In the genomic region with DNA sequence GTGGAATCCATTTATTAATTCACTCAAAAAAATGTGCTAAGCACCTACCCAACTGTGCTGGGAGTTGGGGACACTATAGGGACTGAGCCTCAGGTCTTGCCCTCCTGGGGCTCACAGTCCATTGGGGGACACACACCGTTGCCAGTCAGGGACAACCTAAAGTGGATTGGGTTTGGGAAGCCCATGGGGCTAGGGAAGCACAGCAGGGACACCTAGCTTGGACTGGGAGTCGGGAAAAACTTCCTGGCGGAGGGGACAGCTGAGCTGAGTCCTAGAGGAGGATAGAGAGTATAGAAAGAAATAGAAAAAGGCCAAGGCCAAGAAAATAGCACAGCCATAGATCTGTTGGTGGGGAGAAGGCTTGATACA, we compare ENCODE assay signal across 15 cellular contexts. TPM values are rescaled to one million over a fixed set of nuclear protein-coding genes. Genes with fewer than 3 reads are reported as not detected.
DNase-seq lines count a peak whose midpoint lies in the region; ATAC-seq and TF ChIP-seq lines count a peak whose summit lies in the region.
"Had no signal": no experiment of that assay in that cellular context is flagged by ENCODE, and none has a peak within 500 bp of the region (broad histone marks: within the 10 kb centered on the region; RNA-seq: fewer than 3 reads in every experiment).

No MANE protein-coding gene starts in this region.

- H3K4me1 Mint-ChIP-seq in activated naive CD8-positive, alpha-beta T cell treated with anti-CD3 and anti-CD28 coated beads, Interleukin-2, amount 10 ng/mL, durations not matched to agents 7 days and 5 days: peaks cover 27% of the 10 kb centered on the region
- H3K4me1 Mint-ChIP-seq in activated naive CD8-positive, alpha-beta T cell treated with anti-CD3 and anti-CD28 coated beads for 36 hours: peaks cover 31% of the 10 kb centered on the region
- H3K4me1 Mint-ChIP-seq in T-helper 2 cell treated with Interferon-gamma antibody and Interleukin-4, amounts not matched to agents 5 μg/mL and 100 μg/mL, for 36 hours (ENCODE audit: low read depth): peaks cover 26% of the 10 kb centered on the region
- H3K4me1 Mint-ChIP-seq in stimulated activated effector memory CD8-positive, alpha-beta T cell treated with anti-CD3 and anti-CD28 coated beads, Interleukin-12 subunit alpha, Interleukin-12 subunit beta, amount 100 ng/mL, for 72 hours: peaks cover 74% of the 10 kb centered on the region

- H3K27ac Mint-ChIP-seq in activated naive CD8-positive, alpha-beta T cell treated with anti-CD3 and anti-CD28 coated beads, Interleukin-2, amount 10 ng/mL, durations not matched to agents 7 days and 5 days: no peak overlapping the region
- no peak overlapping the region for H3K27ac Mint-ChIP-seq in activated naive CD8-positive, alpha-beta T cell treated with anti-CD3 and anti-CD28 coated beads for 36 hours
- no peak overlapping the region for H3K27ac Mint-ChIP-seq in T-helper 2 cell treated with Interferon-gamma antibody and Interleukin-4, amounts not matched to agents 5 μg/mL and 100 μg/mL, for 36 hours
- peak overlapping the region; percentile 99 for H3K27ac Mint-ChIP-seq in stimulated activated effector memory CD8-positive, alpha-beta T cell treated with anti-CD3 and anti-CD28 coated beads, Interleukin-12 subunit alpha, Interleukin-12 subunit beta, amount 100 ng/mL, for 72 hours

- POLR2A ChIA-PET in activated naive CD8-positive, alpha-beta T cell treated with anti-CD3 and anti-CD28 coated beads, Interleukin-2, amount 10 ng/mL, durations not matched to agents 7 days and 5 days (lab: Charles Lee): interaction anchor here (0.6 to 3.4 kb wide), 4 partner anchors 8 to 150 kb away, joined by 3 to 95 read pairs (median 32); a partner anchor contains a TSS

- H3K9me3 Mint-ChIP-seq in activated naive CD8-positive, alpha-beta T cell treated with anti-CD3 and anti-CD28 coated beads, Interleukin-2, amount 10 ng/mL, durations not matched to agents 7 days and 5 days: no peaks in the 10 kb centered on the region
- no peaks in the 10 kb centered on the region for H3K9me3 Mint-ChIP-seq in activated naive CD8-positive, alpha-beta T cell treated with anti-CD3 and anti-CD28 coated beads for 36 hours
- H3K9me3 Mint-ChIP-seq in T-helper 2 cell treated with Interferon-gamma antibody and Interleukin-4, amounts not matched to agents 5 μg/mL and 100 μg/mL, for 36 hours: no peaks in the 10 kb centered on the region
- H3K9me3 Mint-ChIP-seq in stimulated activated effector memory CD8-positive, alpha-beta T cell treated with anti-CD3 and anti-CD28 coated beads, Interleukin-12 subunit alpha, Interleukin-12 subunit beta, amount 100 ng/mL, for 72 hours: no peaks in the 10 kb centered on the region
- H3K9me3 Mint-ChIP-seq: activated B cell treated with CpG ODN at 0.5 μM for 24 hours had no signal

- no peaks in the 10 kb centered on the region for H3K36me3 Mint-ChIP-seq in activated naive CD8-positive, alpha-beta T cell treated with anti-CD3 and anti-CD28 coated beads, Interleukin-2, amount 10 ng/mL, durations not matched to agents 7 days and 5 days
- H3K36me3 Mint-ChIP-seq in activated naive CD8-positive, alpha-beta T cell treated with anti-CD3 and anti-CD28 coated beads for 36 hours: peaks cover 12% of the 10 kb centered on the region
- H3K36me3 Mint-ChIP-seq in T-helper 2 cell treated with Interferon-gamma antibody and Interleukin-4, amounts not matched to agents 5 μg/mL and 100 μg/mL, for 36 hours (ENCODE audit: low read depth): no peaks in the 10 kb centered on the region
- peaks cover 56% of the 10 kb centered on the region for H3K36me3 Mint-ChIP-seq in stimulated activated effector memory CD8-positive, alpha-beta T cell treated with anti-CD3 and anti-CD28 coated beads, Interleukin-12 subunit alpha, Interleukin-12 subunit beta, amount 100 ng/mL, for 72 hours

- no peak for TF ChIP-seq CTCF in fibroblast of pulmonary artery (IDR thresholded peaks at IDR 0.05; ENCODE audit: low read length, missing control alignments)

- DNase-seq in activated naive CD8-positive, alpha-beta T cell treated with anti-CD3 and anti-CD28 coated beads, Interleukin-2, amount 10 ng/mL, durations not matched to agents 7 days and 5 days: no peak
- no peak for DNase-seq in activated naive CD8-positive, alpha-beta T cell treated with anti-CD3 and anti-CD28 coated beads for 36 hours
- DNase-seq in T-helper 2 cell treated with Interferon-gamma antibody and Interleukin-4, amounts not matched to agents 5 μg/mL and 100 μg/mL, for 36 hours (ENCODE audit: low spot score): no peak
- DNase-seq in fibroblast of pulmonary artery (ENCODE audit: low read depth) (peak; percentile 59), NAMALWA (ENCODE audit: low spot score) (no peak), DMS 273 treated with DMSO at 0.1 percent for 48 hours (lab: John Stamatoyannopoulos, UW) (no peak)
- DNase-seq in stimulated activated effector memory CD8-positive, alpha-beta T cell treated with anti-CD3 and anti-CD28 coated beads, Interleukin-12 subunit alpha, Interleukin-12 subunit beta, amount 100 ng/mL, for 72 hours (ENCODE audit: low spot score in 2 of 2): no peak
- DNase-seq: activated B cell treated with CpG ODN at 0.5 μM for 24 hours, colonic mucosa, left ventricle myocardium superior, NCI-H1417 treated with DMSO at 0.1 percent for 48 hours, NCI-H345 had no signal

- no peak for ATAC-seq in activated naive CD8-positive, alpha-beta T cell treated with anti-CD3 and anti-CD28 coated beads, Interleukin-2, amount 10 ng/mL, durations not matched to agents 7 days and 5 days (ENCODE audit: low read depth)
- ATAC-seq in stimulated activated effector memory CD8-positive, alpha-beta T cell treated with anti-CD3 and anti-CD28 coated beads, Interleukin-12 subunit alpha, Interleukin-12 subunit beta, amount 100 ng/mL, for 72 hours: no peak
- no peak for ATAC-seq in GM21390 (IDR thresholded peaks at IDR 0.05; ENCODE audit: unreplicated experiment)
- ATAC-seq: GM12878, left ventricle myocardium superior had no signal

- H3K27me3 Mint-ChIP-seq in activated naive CD8-positive, alpha-beta T cell treated with anti-CD3 and anti-CD28 coated beads, Interleukin-2, amount 10 ng/mL, durations not matched to agents 7 days and 5 days: peaks cover 44% of the 10 kb centered on the region
- peaks cover 9% of the 10 kb centered on the region for H3K27me3 Mint-ChIP-seq in activated naive CD8-positive, alpha-beta T cell treated with anti-CD3 and anti-CD28 coated beads for 36 hours
- peaks cover 52% of the 10 kb centered on the region for H3K27me3 Mint-ChIP-seq in T-helper 2 cell treated with Interferon-gamma antibody and Interleukin-4, amounts not matched to agents 5 μg/mL and 100 μg/mL, for 36 hours (ENCODE audit: low read depth)

- H3K4me3 Mint-ChIP-seq in activated naive CD8-positive, alpha-beta T cell treated with anti-CD3 and anti-CD28 coated beads, Interleukin-2, amount 10 ng/mL, durations not matched to agents 7 days and 5 days: peak overlapping the region; percentile 18
- H3K4me3 Mint-ChIP-seq in activated naive CD8-positive, alpha-beta T cell treated with anti-CD3 and anti-CD28 coated beads for 36 hours: no peak overlapping the region
- peak overlapping the region; percentile 47 for H3K4me3 Mint-ChIP-seq in T-helper 2 cell treated with Interferon-gamma antibody and Interleukin-4, amounts not matched to agents 5 μg/mL and 100 μg/mL, for 36 hours
- peak overlapping the region; percentile 65 for H3K4me3 Mint-ChIP-seq in stimulated activated effector memory CD8-positive, alpha-beta T cell treated with anti-CD3 and anti-CD28 coated beads, Interleukin-12 subunit alpha, Interleukin-12 subunit beta, amount 100 ng/mL, for 72 hours
- H3K4me3 Mint-ChIP-seq: activated B cell treated with CpG ODN at 0.5 μM for 24 hours had no signal

- no peak overlapping the region for H3K4me3 ChIP-seq in fibroblast of pulmonary artery (replicated peaks; ENCODE audit: low read depth, low read length)
- H3K4me3 ChIP-seq: colonic mucosa, GM12878, right atrium auricular region had no signal

RNA-seq across cellular contexts. Expression of a gene that starts 8.5 kb away (rescaled TPM):
- total RNA-seq in activated naive CD8-positive, alpha-beta T cell treated with anti-CD3 and anti-CD28 coated beads, Interleukin-2, amount 10 ng/mL, durations not matched to agents 7 days and 5 days: 10 to 100 TPM; 68.7 to 69.4 TPM
- total RNA-seq in activated naive CD8-positive, alpha-beta T cell treated with anti-CD3 and anti-CD28 coated beads for 36 hours: 10 to 100 TPM in 1 of 2 experiments, 1 to 10 TPM in 1; 9.7 to 10.5 TPM

RNA-seq across cellular contexts. Expression of a gene that starts 20.5 kb away (rescaled TPM):
- total RNA-seq in activated naive CD8-positive, alpha-beta T cell treated with anti-CD3 and anti-CD28 coated beads, Interleukin-2, amount 10 ng/mL, durations not matched to agents 7 days and 5 days: 1 to 10 TPM; 3.0 to 3.3 TPM
- 1 to 10 TPM; 1.3 to 1.8 TPM for total RNA-seq in activated naive CD8-positive, alpha-beta T cell treated with anti-CD3 and anti-CD28 coated beads for 36 hours

RNA-seq across cellular contexts. Expression of a gene that starts 21.9 kb away (rescaled TPM):
- 1 to 10 TPM; 5.8 to 6.1 TPM for total RNA-seq in activated naive CD8-positive, alpha-beta T cell treated with anti-CD3 and anti-CD28 coated beads, Interleukin-2, amount 10 ng/mL, durations not matched to agents 7 days and 5 days
- total RNA-seq in activated naive CD8-positive, alpha-beta T cell treated with anti-CD3 and anti-CD28 coated beads for 36 hours: 1 to 10 TPM; 1.4 to 1.9 TPM

RNA-seq across cellular contexts. Expression of a gene that starts 30.9 kb away (rescaled TPM):
- 100 to 1,000 TPM; 166 to 180 TPM for total RNA-seq in activated naive CD8-positive, alpha-beta T cell treated with anti-CD3 and anti-CD28 coated beads, Interleukin-2, amount 10 ng/mL, durations not matched to agents 7 days and 5 days
- 100 to 1,000 TPM; 133 to 134 TPM for total RNA-seq in activated naive CD8-positive, alpha-beta T cell treated with anti-CD3 and anti-CD28 coated beads for 36 hours

RNA-seq across cellular contexts. Expression of a gene that starts 52.6 kb away (rescaled TPM):
- total RNA-seq in activated naive CD8-positive, alpha-beta T cell treated with anti-CD3 and anti-CD28 coated beads, Interleukin-2, amount 10 ng/mL, durations not matched to agents 7 days and 5 days: 10 to 100 TPM; 63.1 to 63.3 TPM
- 10 to 100 TPM; 50.0 to 53.2 TPM for total RNA-seq in activated naive CD8-positive, alpha-beta T cell treated with anti-CD3 and anti-CD28 coated beads for 36 hours

Comparison
In these comparisons a context has a peak if more than half of its experiments do, and no peak if none do; other contexts are left out.
1. RNA of a gene that starts 8.5 kb away (total RNA-seq): 68.7 to 69.4 TPM in activated naive CD8-positive, alpha-beta T cell treated with anti-CD3 and anti-CD28 coated beads, Interleukin-2, amount 10 ng/mL, durations not matched to agents 7 days and 5 days; 9.7 to 10.5 TPM in activated naive CD8-positive, alpha-beta T cell treated with anti-CD3 and anti-CD28 coated beads for 36 hours; every median in the first group is over 4 times any median in the second.